16 cellular contexts compared by ENCODE assay signal in genomic region chr4:166675411-166675810, GRCh38.
DNase-seq lines count a peak whose midpoint lies in the region; ATAC-seq and TF ChIP-seq lines count a peak whose summit lies in the region.
"Had no signal": no experiment of that assay in that cellular context is flagged by ENCODE, and none has a peak within 500 bp of the region (broad histone marks: within the 10 kb centered on the region; RNA-seq: fewer than 3 reads in every experiment).

No MANE protein-coding gene starts in this region.

- H3K4me3 ChIP-seq in SU-DHL-6 (ENCODE audit: insufficient read depth, low read length, poor library complexity, severe bottlenecking): no peak overlapping the region
- H3K4me3 ChIP-seq in fibroblast of lung (replicated peaks in 1 of 4; ENCODE audit: control extremely low read depth in 1 of 4, insufficient read depth in 1 of 4, low read depth in 3 of 4, low read length in 4 of 4): no peak overlapping the region
- H3K4me3 ChIP-seq: right atrium auricular region had no signal

- no peaks in the 10 kb centered on the region for H3K4me1 Mint-ChIP-seq in HFFc6 (ENCODE audit: low read depth)
- H3K4me1 Mint-ChIP-seq: activated naive CD4-positive, alpha-beta T cell treated with anti-CD3 and anti-CD28 coated beads, Interleukin-2, amount 50 U/mL, for 24 hours; naive B cell had no signal

- H3K36me3 Mint-ChIP-seq in HFFc6 (ENCODE audit: low read depth): no peaks in the 10 kb centered on the region
- H3K36me3 Mint-ChIP-seq: activated naive CD4-positive, alpha-beta T cell treated with anti-CD3 and anti-CD28 coated beads, Interleukin-2, amount 50 U/mL, for 24 hours; naive B cell had no signal

- no peaks in the 10 kb centered on the region for H3K27me3 Mint-ChIP-seq in HFFc6 (ENCODE audit: insufficient read depth)
- H3K27me3 Mint-ChIP-seq: activated naive CD4-positive, alpha-beta T cell treated with anti-CD3 and anti-CD28 coated beads, Interleukin-2, amount 50 U/mL, for 24 hours; naive B cell had no signal

- H3K4me1 ChIP-seq in fibroblast of lung (ENCODE audit: control insufficient read depth, extremely low read depth, insufficient read depth, low read length): no peaks in the 10 kb centered on the region
- H3K4me1 ChIP-seq: right atrium auricular region had no signal

- H3K9ac ChIP-seq in SU-DHL-6 (ENCODE audit: low read length) (no peak overlapping the region), fibroblast of lung (ENCODE audit: insufficient read depth, low read length) (no peak overlapping the region)

- H4K20me1 ChIP-seq in SU-DHL-6 (ENCODE audit: low read depth, low read length): no peaks in the 10 kb centered on the region
- H4K20me1 ChIP-seq in fibroblast of lung (ENCODE audit: control insufficient read depth, extremely low read depth, insufficient read depth, low read length): no peaks in the 10 kb centered on the region

- H3K9me3 Mint-ChIP-seq in HFFc6: peaks cover 16% of the 10 kb centered on the region

- no peaks in the 10 kb centered on the region for H3K79me2 ChIP-seq in SU-DHL-6 (ENCODE audit: insufficient read depth, low read length)
- H3K79me2 ChIP-seq in fibroblast of lung (ENCODE audit: control insufficient read depth, insufficient read depth, low read length): no peaks in the 10 kb centered on the region

- H3K9me2 ChIP-seq in SU-DHL-6 (replicated peaks; ENCODE audit: insufficient read depth, low read length): no peaks in the 10 kb centered on the region

- no peak overlapping the region for H3K27ac ChIP-seq in SU-DHL-6 (ENCODE audit: low read depth, low read length)
- no peak overlapping the region for H3K27ac ChIP-seq in fibroblast of lung (ENCODE audit: insufficient read depth, low read length)
- H3K27ac ChIP-seq: right atrium auricular region, VCaP had no signal

- H3K27me3 ChIP-seq in SU-DHL-6 (ENCODE audit: low read length): no peaks in the 10 kb centered on the region
- no peaks in the 10 kb centered on the region for H3K27me3 ChIP-seq in fibroblast of lung (ENCODE audit: control insufficient read depth, insufficient read depth, low read length)
- H3K27me3 ChIP-seq: right atrium auricular region had no signal

- DNase-seq in HFFc6 (peak; percentile 22), fibroblast of lung (ENCODE audit: low read depth in 2 of 2) (peak; percentile 47 to 83), non-pigmented ciliary epithelial cell (ENCODE audit: low read depth) (peak; percentile 79), DMS 273 treated with DMSO at 0.1 percent for 48 hours (lab: John Stamatoyannopoulos, UW) (no peak)
- no peak for DNase-seq in stimulated activated naive CD4-positive, alpha-beta T cell (lab: John Stamatoyannopoulos, UW)
- DNase-seq in effector CD8-positive, alpha-beta T cell (lab: John Stamatoyannopoulos, UW): no peak
- DNase-seq: KG1; naive B cell; NCI-H2081; NCI-H82; stimulated activated naive CD8-positive, alpha-beta T cell treated with anti-CD3 and anti-CD28 coated beads, Interleukin-15, Interleukin-2, amounts not matched to agents 100 U/mL and 50 U/mL, for 24 hours had no signal

- H3K9me3 ChIP-seq in SU-DHL-6 (ENCODE audit: insufficient read depth, low read length): no peaks in the 10 kb centered on the region
- no peaks in the 10 kb centered on the region for H3K9me3 ChIP-seq in fibroblast of lung (ENCODE audit: control insufficient read depth, insufficient read depth, low read depth, low read length)
- H3K9me3 ChIP-seq: right atrium auricular region had no signal

- no peak overlapping the region for H3K27ac Mint-ChIP-seq in HFFc6
- H3K27ac Mint-ChIP-seq: activated naive CD4-positive, alpha-beta T cell treated with anti-CD3 and anti-CD28 coated beads, Interleukin-2, amount 50 U/mL, for 24 hours had no signal

- no peaks in the 10 kb centered on the region for H3F3A ChIP-seq in SU-DHL-6 (ENCODE audit: insufficient read depth)

- TF ChIP-seq CTCF in HFFc6 (IDR thresholded peaks at IDR 0.05) (no peak), SU-DHL-6 (IDR thresholded peaks at IDR 0.05; ENCODE audit: insufficient read depth, low read length, poor library complexity, severe bottlenecking) (no peak), fibroblast of lung (conservative IDR thresholded peaks at IDR 0.05 in 1 of 2, IDR thresholded peaks at IDR 0.05 in 1 of 2; ENCODE audit: low read depth in 1 of 2, low read length in 2 of 2) (no peak)

- H3K36me3 ChIP-seq in SU-DHL-6 (ENCODE audit: low read length) (no peaks in the 10 kb centered on the region), fibroblast of lung (ENCODE audit: control insufficient read depth, insufficient read depth, low read length) (no peaks in the 10 kb centered on the region)
- H3K36me3 ChIP-seq: right atrium auricular region had no signal

- no peak for ATAC-seq in HG02870 (IDR thresholded peaks at IDR 0.05; ENCODE audit: unreplicated experiment)
- ATAC-seq: stimulated activated naive CD8-positive, alpha-beta T cell treated with anti-CD3 and anti-CD28 coated beads, Interleukin-15, Interleukin-2, amounts not matched to agents 100 U/mL and 50 U/mL, for 24 hours had no signal

- H2AFZ ChIP-seq in SU-DHL-6 (ENCODE audit: low read depth, low read length, severe bottlenecking) (peak overlapping the region; percentile 12), fibroblast of lung (ENCODE audit: low read length) (no peak overlapping the region)

- H3K4me3 Mint-ChIP-seq in HFFc6: no peak overlapping the region
- H3K4me3 Mint-ChIP-seq: activated naive CD4-positive, alpha-beta T cell treated with anti-CD3 and anti-CD28 coated beads, Interleukin-2, amount 50 U/mL, for 24 hours; naive B cell had no signal

- H3K4me2 ChIP-seq in SU-DHL-6 (ENCODE audit: low read depth, low read length, poor library complexity, severe bottlenecking) (no peak overlapping the region), fibroblast of lung (ENCODE audit: extremely low read depth, insufficient read depth, low read length) (no peak overlapping the region)

Comparison
In these comparisons a context has a peak if more than half of its experiments do, and no peak if none do; other contexts are left out.
1. DNase-seq: peak in HFFc6 (single experiment), fibroblast of lung (2 of 2) and non-pigmented ciliary epithelial cell (single experiment); none in stimulated activated naive CD4-positive, alpha-beta T cell (0 of 6), effector CD8-positive, alpha-beta T cell (single experiment) and DMS 273 treated with DMSO at 0.1 percent for 48 hours (single experiment).